In the genomic region with DNA sequence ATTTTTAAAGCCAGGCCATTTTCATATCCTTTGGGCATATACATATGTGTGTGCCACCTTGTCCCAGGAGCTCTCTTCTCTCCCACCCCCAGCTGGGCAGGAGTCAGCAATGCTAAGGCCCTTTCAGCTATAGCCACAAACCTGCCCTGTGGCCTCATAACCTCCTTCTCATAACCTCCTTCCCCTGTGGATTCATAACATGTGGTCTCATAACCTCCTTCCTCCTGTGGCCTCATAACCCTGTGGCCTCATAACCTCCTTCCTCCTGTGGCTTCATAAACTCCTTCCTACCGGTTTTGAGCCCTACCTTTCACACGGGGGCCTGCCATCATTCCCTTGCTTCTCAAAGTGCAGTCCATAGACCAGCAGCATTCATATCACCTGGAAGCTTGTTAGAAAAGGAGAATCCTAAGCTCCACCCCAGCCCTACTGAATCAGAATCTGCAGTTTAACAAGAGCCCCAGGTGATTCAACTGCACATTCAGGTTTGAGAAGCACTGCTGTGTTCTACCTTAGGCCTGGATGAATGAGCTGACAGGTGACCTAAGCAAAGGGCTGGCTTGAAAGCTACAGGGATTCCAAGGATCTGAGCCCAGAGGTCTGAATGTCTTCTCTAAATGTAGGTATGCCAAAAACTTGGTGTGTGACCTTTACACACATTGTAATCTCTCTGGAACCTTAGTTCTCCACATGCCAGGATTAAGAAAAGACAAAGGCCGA, we compare ENCODE assay signal across 13 cellular contexts. TPM values are rescaled to one million over a fixed set of nuclear protein-coding genes. Genes with fewer than 3 reads are reported as not detected.
DNase-seq lines count a peak whose midpoint lies in the region; ATAC-seq and TF ChIP-seq lines count a peak whose summit lies in the region.
"Had no signal": no experiment of that assay in that cellular context is flagged by ENCODE, and none has a peak within 500 bp of the region (broad histone marks: within the 10 kb centered on the region; RNA-seq: fewer than 3 reads in every experiment).

No MANE protein-coding gene starts in this region.

- ATAC-seq in GM18520 (IDR thresholded peaks at IDR 0.05; ENCODE audit: unreplicated experiment), result no peak

- no peaks in the 10 kb centered on the region for H3K79me2 ChIP-seq in mesendoderm (ENCODE audit: control insufficient read depth, insufficient read depth, low read length)

- no peak overlapping the region for H3K4me2 ChIP-seq in mesendoderm (ENCODE audit: low read length)

- H3K79me1 ChIP-seq in mesendoderm (ENCODE audit: low read length), result no peaks in the 10 kb centered on the region

- H3K4me1 ChIP-seq in CD8-positive, alpha-beta memory T cell (ENCODE audit: insufficient read depth, low read length), result peaks cover 13% of the 10 kb centered on the region
- H3K4me1 ChIP-seq in mesendoderm (ENCODE audit: control insufficient read depth, low read depth, low read length), result no peaks in the 10 kb centered on the region

- peak in 1 of 5 donors; percentile 25 for DNase-seq in CD8-positive, alpha-beta memory T cell
- peak; percentile 28 to 51 for DNase-seq in HL-60 (ENCODE audit: low read depth in 1 of 2, low spot score in 1 of 2)
- DNase-seq in mesendoderm, result peak; percentile 70
- no peak for DNase-seq in NCI-H748 treated with DMSO at 0.1 percent for 48 hours (lab: John Stamatoyannopoulos, UW)
- DNase-seq in NCI-H1436 (lab: John Stamatoyannopoulos, UW), result no peak
- DNase-seq in GM03348 (ENCODE audit: low spot score), result no peak
- DNase-seq: NCI-H1694 treated with DMSO at 0.1 percent for 48 hours, nephron progenitor cell, retina had no signal

- no peak overlapping the region for H3K18ac ChIP-seq in mesendoderm (ENCODE audit: low read length)

- H2BK120ac ChIP-seq in mesendoderm (ENCODE audit: low read depth, low read length), result no peak overlapping the region

- peak overlapping the region; percentile 8 to 76 (median 56) for H3K27ac Mint-ChIP-seq in CD8-positive, alpha-beta memory T cell
- H3K27ac Mint-ChIP-seq in T-helper 1 cell treated with Interleukin-12 subunit alpha and Interleukin-12 subunit beta and Interleukin-4 antibody, amounts not matched to agents 30 μg/mL and 1 μg/mL, for 36 hours, result peak overlapping the region; percentile 28
- H3K27ac Mint-ChIP-seq: B cell, nephron progenitor cell had no signal

- H3K4me3 ChIP-seq in CD8-positive, alpha-beta memory T cell (ENCODE audit: low read length), result no peak overlapping the region
- H3K4me3 ChIP-seq in HL-60 (replicated peaks; ENCODE audit: insufficient read depth, low read length) (no peak overlapping the region), mesendoderm (ENCODE audit: low read length) (no peak overlapping the region)
- H3K4me3 ChIP-seq: ascending aorta had no signal

- no peak overlapping the region for H3K23ac ChIP-seq in mesendoderm (ENCODE audit: low read length)

- H3K4ac ChIP-seq in mesendoderm (ENCODE audit: low read depth, low read length), result no peak overlapping the region

- H3K4me3 Mint-ChIP-seq in CD8-positive, alpha-beta memory T cell, result peak overlapping the region in 5 of 7 donors; percentile 35 to 62 (median 59)
- no peak overlapping the region for H3K4me3 Mint-ChIP-seq in T-helper 1 cell treated with Interleukin-12 subunit alpha and Interleukin-12 subunit beta and Interleukin-4 antibody, amounts not matched to agents 30 μg/mL and 1 μg/mL, for 36 hours
- H3K4me3 Mint-ChIP-seq: B cell, nephron progenitor cell had no signal

- H3K9me3 Mint-ChIP-seq in CD8-positive, alpha-beta memory T cell, result no peaks in the 10 kb centered on the region
- peaks cover 9% of the 10 kb centered on the region for H3K9me3 Mint-ChIP-seq in T-helper 1 cell treated with Interleukin-12 subunit alpha and Interleukin-12 subunit beta and Interleukin-4 antibody, amounts not matched to agents 30 μg/mL and 1 μg/mL, for 36 hours
- H3K9me3 Mint-ChIP-seq: nephron progenitor cell had no signal

- H4K8ac ChIP-seq in mesendoderm (ENCODE audit: low read depth, low read length), result no peak overlapping the region

- H3K4me1 Mint-ChIP-seq in CD8-positive, alpha-beta memory T cell, result peaks cover 23 to 33% (median 32%) of the 10 kb centered on the region in 3 donors
- peaks cover 20% of the 10 kb centered on the region for H3K4me1 Mint-ChIP-seq in T-helper 1 cell treated with Interleukin-12 subunit alpha and Interleukin-12 subunit beta and Interleukin-4 antibody, amounts not matched to agents 30 μg/mL and 1 μg/mL, for 36 hours (ENCODE audit: low read depth)
- H3K4me1 Mint-ChIP-seq: B cell had no signal

- H2BK15ac ChIP-seq in mesendoderm (replicated peaks; ENCODE audit: low read depth), result no peak overlapping the region

- POLR2A ChIA-PET in CD8-positive, alpha-beta memory T cell (lab: Charles Lee), result no interaction called here

- WGBS in mesendoderm (ENCODE audit: extremely low coverage, insufficient coverage, low lambda C conversion rate), result no CpG with 5 or more reads among the region's 3 CpGs

- no peak overlapping the region for H3K9ac ChIP-seq in mesendoderm (ENCODE audit: low read length)

- CTCF ChIA-PET in CD8-positive, alpha-beta memory T cell (lab: Charles Lee), result no interaction called here

- no peak overlapping the region for H2BK5ac ChIP-seq in mesendoderm (ENCODE audit: low read length)

- H3K36me3 Mint-ChIP-seq in CD8-positive, alpha-beta memory T cell, result peaks cover 0 to 3% (median 0%) of the 10 kb centered on the region in 3 donors
- peaks cover 5% of the 10 kb centered on the region for H3K36me3 Mint-ChIP-seq in T-helper 1 cell treated with Interleukin-12 subunit alpha and Interleukin-12 subunit beta and Interleukin-4 antibody, amounts not matched to agents 30 μg/mL and 1 μg/mL, for 36 hours (ENCODE audit: low read depth)

- H2AK5ac ChIP-seq in mesendoderm (ENCODE audit: low read length), result no peak overlapping the region

- H3K27me3 ChIP-seq in CD8-positive, alpha-beta memory T cell (ENCODE audit: insufficient read depth, low read length, poor library complexity, severe bottlenecking), result peaks cover 5% of the 10 kb centered on the region
- H3K27me3 ChIP-seq in HL-60 (ENCODE audit: insufficient read depth, poor library complexity, severe bottlenecking), result peaks cover 3% of the 10 kb centered on the region
- no peaks in the 10 kb centered on the region for H3K27me3 ChIP-seq in mesendoderm (ENCODE audit: insufficient read depth, low read length, poor library complexity)
- H3K27me3 ChIP-seq: ascending aorta had no signal

- H4K5ac ChIP-seq in mesendoderm (ENCODE audit: low read length), result no peak overlapping the region

- H3K27ac ChIP-seq in CD8-positive, alpha-beta memory T cell (ENCODE audit: low read depth, low read length), result no peak overlapping the region
- H3K27ac ChIP-seq in HL-60 (replicated peaks), result no peak overlapping the region
- no peak overlapping the region for H3K27ac ChIP-seq in mesendoderm (ENCODE audit: low read depth, low read length)
- H3K27ac ChIP-seq: ascending aorta had no signal

- TF ChIP-seq CTCF in HL-60 (IDR thresholded peaks at IDR 0.05; ENCODE audit: insufficient read depth, low read length), result no peak

- H3K27me3 Mint-ChIP-seq in CD8-positive, alpha-beta memory T cell, result no peaks in the 10 kb centered on the region
- peaks cover 4% of the 10 kb centered on the region for H3K27me3 Mint-ChIP-seq in T-helper 1 cell treated with Interleukin-12 subunit alpha and Interleukin-12 subunit beta and Interleukin-4 antibody, amounts not matched to agents 30 μg/mL and 1 μg/mL, for 36 hours (ENCODE audit: low read depth)
- H3K27me3 Mint-ChIP-seq: B cell had no signal

- H3K36me3 ChIP-seq in CD8-positive, alpha-beta memory T cell (ENCODE audit: insufficient read depth, low read length), result no peaks in the 10 kb centered on the region
- no peaks in the 10 kb centered on the region for H3K36me3 ChIP-seq in mesendoderm (ENCODE audit: control insufficient read depth, insufficient read depth, low read length)
- H3K36me3 ChIP-seq: ascending aorta had no signal

- no peak overlapping the region for H3K56ac ChIP-seq in mesendoderm (ENCODE audit: low read length)

- H3K9me3 ChIP-seq in CD8-positive, alpha-beta memory T cell (ENCODE audit: low read length), result no peaks in the 10 kb centered on the region
- H3K9me3 ChIP-seq: ascending aorta had no signal

RNA-seq across cellular contexts. Expression of gene PLPP6, which starts 41.9 kb away (rescaled TPM):
- 1 to 10 TPM; 5.5 to 6.3 TPM for total RNA-seq in CD8-positive, alpha-beta memory T cell
- 3.7 TPM for polyA plus RNA-seq in CD8-positive, alpha-beta memory T cell
- 6.6 TPM for polyA plus RNA-seq in mesendoderm (2013, experiment 1 of 2)
- polyA plus RNA-seq in mesendoderm (2013, experiment 2 of 2), result 6.4 TPM

RNA-seq across cellular contexts. Expression of gene SPATA6L, which starts 46.1 kb away (rescaled TPM):
- under 1 TPM; 0.51 to 0.96 TPM for total RNA-seq in CD8-positive, alpha-beta memory T cell
- 0.14 TPM for polyA plus RNA-seq in CD8-positive, alpha-beta memory T cell
- polyA plus RNA-seq in mesendoderm (2013, experiment 1 of 2), result 0.17 TPM
- polyA plus RNA-seq in mesendoderm (2013, experiment 2 of 2), result 0.46 TPM
- total RNA-seq: ascending aorta had no signal

RNA-seq across cellular contexts. Expression of gene CDC37L1, which starts 59.2 kb away (rescaled TPM):
- total RNA-seq in CD8-positive, alpha-beta memory T cell, result 10 to 100 TPM; 12.5 to 15.0 TPM
- 17.8 TPM for polyA plus RNA-seq in CD8-positive, alpha-beta memory T cell
- 13.9 TPM for polyA plus RNA-seq in mesendoderm (2013, experiment 1 of 2)
- 14.4 TPM for polyA plus RNA-seq in mesendoderm (2013, experiment 2 of 2)

Comparison
In these comparisons a context has a peak if more than half of its experiments do, and no peak if none do; other contexts are left out.
1. DNase-seq: peak in HL-60 (2 of 2) and mesendoderm (single experiment); none in NCI-H748 treated with DMSO at 0.1 percent for 48 hours (single experiment), NCI-H1436 (single experiment) and GM03348 (single experiment).